In genomic region chr13:44169018-44169909, GRCh38 we compare ENCODE assay signal across 21 cellular contexts.
"Had no signal": no experiment of that assay in that cellular context is flagged by ENCODE, and none has a peak within 500 bp of the region (broad histone marks: within the 10 kb centered on the region; RNA-seq: fewer than 3 reads in every experiment).

No MANE protein-coding gene starts in this region.

- H3K36me3 ChIP-seq: brain microvascular endothelial cell, esophagus muscularis mucosa, neutrophil, right atrium auricular region, thyroid gland had no signal

- FAIRE-seq: urothelium cell line had no signal

- H3K4me3 ChIP-seq: dorsolateral prefrontal cortex, esophagus muscularis mucosa, lung, right atrium auricular region, thyroid gland had no signal

- ATAC-seq: activated CD8-positive, alpha-beta memory T cell treated with anti-CD3 and anti-CD28 coated beads, Interleukin-2, amount 10 ng/mL, durations not matched to agents 7 days and 5 days; activated naive CD4-positive, alpha-beta T cell treated with anti-CD3 and anti-CD28 coated beads, Interleukin-2, amount 50 U/mL, for 72 hours; left cardiac atrium; naive thymus-derived CD8-positive, alpha-beta T cell; stimulated activated effector memory CD8-positive, alpha-beta T cell treated with anti-CD3 and anti-CD28 coated beads, Interleukin-12 subunit alpha, Interleukin-12 subunit beta, amount 100 ng/mL, for 72 hours had no signal

- DNase-seq: activated CD4-positive, alpha-beta T cell treated with anti-CD3 and anti-CD28 coated beads, Interleukin-2, amount 50 U/mL, for 48 hours; activated CD4-positive, CD25-positive, alpha-beta regulatory T cell treated with anti-CD3 and anti-CD28 coated beads, Interleukin-2, amount 50 U/mL, for 72 hours; activated CD8-positive, alpha-beta memory T cell treated with anti-CD3 and anti-CD28 coated beads, Interleukin-2, amount 10 ng/mL, durations not matched to agents 7 days and 5 days; activated effector memory CD4-positive, alpha-beta T cell treated with Interleukin-2 at 50 U/mL for 16 hours; activated T-cell treated with anti-CD3 and anti-CD28 coated beads, Interleukin-2, amount 50 U/mL, for 24 hours; amygdala; brain microvascular endothelial cell; dorsolateral prefrontal cortex; hypothalamus; immature natural killer cell; left cardiac atrium; naive thymus-derived CD8-positive, alpha-beta T cell; posterior cingulate gyrus; thyroid gland had no signal

- H3K27ac ChIP-seq: brain microvascular endothelial cell, dorsolateral prefrontal cortex, esophagus muscularis mucosa, neutrophil, right atrium auricular region, thyroid gland had no signal

- H3K27me3 ChIP-seq: brain microvascular endothelial cell, dorsolateral prefrontal cortex, esophagus muscularis mucosa, neutrophil, right atrium auricular region, thyroid gland had no signal

- H3K9me3 ChIP-seq: esophagus muscularis mucosa, neutrophil, right atrium auricular region, thyroid gland had no signal
